In genomic region chr14:46053221-46053620, GRCh38 we compare ENCODE assay signal across 25 cellular contexts.
DNase-seq lines count a peak whose midpoint lies in the region; ATAC-seq, FAIRE-seq and TF ChIP-seq lines count a peak whose summit lies in the region.
"Had no signal": no experiment of that assay in that cellular context is flagged by ENCODE, and none has a peak within 500 bp of the region (broad histone marks: within the 10 kb centered on the region; RNA-seq: fewer than 3 reads in every experiment).

No MANE protein-coding gene starts in this region.

- H3K79me2 ChIP-seq in PC-3 (ENCODE audit: low read length), result no peaks in the 10 kb centered on the region

- H3K4ac ChIP-seq in mesenchymal stem cell (ENCODE audit: low read depth in 1 of 2, low read length in 2 of 2), result no peak overlapping the region

- H3K18ac ChIP-seq in mesenchymal stem cell (ENCODE audit: low read depth in 1 of 2, low read length in 2 of 2), result no peak overlapping the region

- no peak overlapping the region for H2BK5ac ChIP-seq in mesenchymal stem cell (ENCODE audit: low read depth, low read length, poor library complexity, severe bottlenecking)

- H3K14ac ChIP-seq in mesenchymal stem cell (ENCODE audit: low read length in 2 of 2), result no peak overlapping the region

- ATAC-seq in PC-3, result no peak
- ATAC-seq: A549 had no signal

- H4K91ac ChIP-seq in mesenchymal stem cell (ENCODE audit: low read length), result no peak overlapping the region

- H4K20me1 ChIP-seq in PC-3 (ENCODE audit: low read length), result no peaks in the 10 kb centered on the region
- H4K20me1 ChIP-seq: BLaER1 treated with 17β-estradiol and CSF1 and Interleukin-3, amounts not matched to agents 10 nM and 100 nM had no signal

- H3K9ac ChIP-seq in PC-3 (ENCODE audit: low read length) (no peak overlapping the region), mesenchymal stem cell (ENCODE audit: low read length) (no peak overlapping the region)
- H3K9ac ChIP-seq: BLaER1 treated with 17β-estradiol and CSF1 and Interleukin-3, amounts not matched to agents 10 nM and 100 nM had no signal

- H2AFZ ChIP-seq in PC-3 (ENCODE audit: low read length) (no peak overlapping the region), mesenchymal stem cell (ENCODE audit: low read depth, low read length) (no peak overlapping the region)
- H2AFZ ChIP-seq: PC-9 had no signal

- H3K4me3 ChIP-seq in PC-3 (ENCODE audit: low read length) (no peak overlapping the region), epithelial cell of esophagus (ENCODE audit: low read length) (no peak overlapping the region), mesenchymal stem cell (ENCODE audit: insufficient read depth in 1 of 2, low read depth in 1 of 2, low read length in 2 of 2) (no peak overlapping the region)
- H3K4me3 ChIP-seq: A549; BLaER1 treated with 17β-estradiol and CSF1 and Interleukin-3, amounts not matched to agents 10 nM and 100 nM; MG63; PC-9 had no signal

- no TSS peak for BruUV-seq in PC-3 (replicated peaks; lab: Mats Ljungman, UMichigan)

- CTCF ChIA-PET in PC-3 (lab: Charles Lee), result no interaction called here

- no peak overlapping the region for H2BK120ac ChIP-seq in mesenchymal stem cell (ENCODE audit: low read depth, low read length)

- POLR2A ChIA-PET in PC-3 (lab: Charles Lee; ENCODE audit: unreplicated experiment), result no interaction called here

- H3K23ac ChIP-seq in mesenchymal stem cell (ENCODE audit: low read length in 2 of 2), result no peak overlapping the region

- no peak overlapping the region for H4K8ac ChIP-seq in mesenchymal stem cell (ENCODE audit: low read length)

- TF ChIP-seq POLR2A in GM12891 (IDR thresholded peaks at IDR 0.05; ENCODE audit: low read depth, low read length), result no peak

- intact Hi-C loops in PC-3 (cut with micrococcal nuclease), result no loop called here

- H3K4me1 ChIP-seq in PC-3 (ENCODE audit: insufficient read depth, low read length), result peaks cover 12% of the 10 kb centered on the region
- no peaks in the 10 kb centered on the region for H3K4me1 ChIP-seq in mesenchymal stem cell (ENCODE audit: control insufficient read depth, insufficient read depth, low read depth, low read length)
- H3K4me1 ChIP-seq: A549; BLaER1 treated with 17β-estradiol and CSF1 and Interleukin-3, amounts not matched to agents 10 nM and 100 nM had no signal

- no peak overlapping the region for H2BK12ac ChIP-seq in mesenchymal stem cell (ENCODE audit: low read length in 2 of 2)

- H3K36me3 ChIP-seq in PC-3 (ENCODE audit: low read depth, low read length) (no peaks in the 10 kb centered on the region), mesenchymal stem cell (ENCODE audit: control insufficient read depth in 1 of 2, insufficient read depth in 2 of 2, low read depth in 1 of 2, low read length in 2 of 2) (no peaks in the 10 kb centered on the region)
- H3K36me3 ChIP-seq: BLaER1 treated with 17β-estradiol and CSF1 and Interleukin-3, amounts not matched to agents 10 nM and 100 nM; MG63 had no signal

- H3K9me3 ChIP-seq in PC-3 (ENCODE audit: low read length) (no peaks in the 10 kb centered on the region), mesenchymal stem cell (ENCODE audit: control insufficient read depth, low read length) (no peaks in the 10 kb centered on the region)
- H3K9me3 ChIP-seq: A549; BLaER1 treated with 17β-estradiol and CSF1 and Interleukin-3, amounts not matched to agents 10 nM and 100 nM; MG63 had no signal

- DNase-seq in ELR (ENCODE audit: low read depth) (peak; percentile 70), PC-3 (peak; percentile 24), epithelial cell of esophagus (ENCODE audit: low read depth) (peak; percentile 23), mesenchymal stem cell (peak; percentile 35), GM19240 (ENCODE audit: insufficient read length, low spot score) (no peak), GM12891 (ENCODE audit: insufficient read length, low spot score) (no peak), NCI-H2107 (lab: John Stamatoyannopoulos, UW) (no peak)
- DNase-seq in stimulated activated CD4-positive, alpha-beta T cell treated with anti-CD3 and anti-CD28 coated beads, Interleukin-15, amount 100 ng/mL, for 24 hours, result no peak
- DNase-seq: AML-193; CD4-positive, alpha-beta T cell; KBM-7; MG63; NCI-H2029; NCI-H446 treated with DMSO at 0.1 percent for 48 hours; NCI-H526; NCI-H82; NK-92 treated with Interleukin-12 subunit alpha and Interleukin-12 subunit beta, amount 100 ng/mL, for 24 hours; PC-9; SHP77 treated with DMSO at 0.1 percent for 48 hours; T-helper 1 cell had no signal

- H3K9me2 ChIP-seq in PC-3 (replicated peaks; ENCODE audit: low read length), result no peaks in the 10 kb centered on the region

- no peak overlapping the region for H2AK5ac ChIP-seq in mesenchymal stem cell (ENCODE audit: low read length, severe bottlenecking)

- no peak overlapping the region for H2BK15ac ChIP-seq in mesenchymal stem cell (ENCODE audit: low read depth, poor library complexity, severe bottlenecking)

- no peak overlapping the region for H3K27ac ChIP-seq in PC-3 (ENCODE audit: low read length)
- no peak overlapping the region for H3K27ac ChIP-seq in mesenchymal stem cell (ENCODE audit: low read length, poor library complexity, severe bottlenecking)
- H3K27ac ChIP-seq: A549; BLaER1 treated with 17β-estradiol and CSF1 and Interleukin-3, amounts not matched to agents 10 nM and 100 nM; PC-9; RWPE1 had no signal

- no peak for TF ChIP-seq CTCF in PC-3 (conservative IDR thresholded peaks at IDR 0.05; ENCODE audit: low read depth, low read length)
- no peak for TF ChIP-seq CTCF in epithelial cell of esophagus (IDR thresholded peaks at IDR 0.05; ENCODE audit: insufficient read depth, low read depth, low read length, missing control alignments)

- WGBS in mesenchymal stem cell, result no CpG with 5 or more reads among the region's 1 CpG

- FAIRE-seq in GM12891 (lab: Jason Lieb, UNC), result no peak
- FAIRE-seq: A549, D721Med, H54 had no signal

- no peaks in the 10 kb centered on the region for H3F3A ChIP-seq in PC-3 (ENCODE audit: low read length, unreplicated experiment)

- no peaks in the 10 kb centered on the region for H3K79me1 ChIP-seq in mesenchymal stem cell (replicated peaks; ENCODE audit: low read length, poor library complexity, severe bottlenecking)

- H3K4me2 ChIP-seq in PC-3 (ENCODE audit: low read length), result no peak overlapping the region
- no peak overlapping the region for H3K4me2 ChIP-seq in mesenchymal stem cell (ENCODE audit: low read length, poor library complexity, severe bottlenecking)
- H3K4me2 ChIP-seq: A549; BLaER1 treated with 17β-estradiol and CSF1 and Interleukin-3, amounts not matched to agents 10 nM and 100 nM; PC-9 had no signal

- H3K27me3 ChIP-seq in PC-3 (ENCODE audit: low read length) (no peaks in the 10 kb centered on the region), mesenchymal stem cell (ENCODE audit: control insufficient read depth in 1 of 2, insufficient read depth in 1 of 2, low read length in 2 of 2) (no peaks in the 10 kb centered on the region)
- H3K27me3 ChIP-seq: BLaER1 treated with 17β-estradiol and CSF1 and Interleukin-3, amounts not matched to agents 10 nM and 100 nM; MG63 had no signal

TF ChIP-seq in GM12891, 5 proteins besides CTCF, POLR2A, EP300 and RAD21:
- TF ChIP-seq PAX5 (IDR thresholded peaks at IDR 0.05; ENCODE audit: insufficient read depth, low read length, severe bottlenecking) (no peak), POU2F2 (IDR thresholded peaks at IDR 0.05; ENCODE audit: low read depth, low read length) (no peak), SPI1 (IDR thresholded peaks at IDR 0.05; ENCODE audit: low read depth, low read length) (no peak), POLR2AphosphoS5 (IDR thresholded peaks at IDR 0.05; ENCODE audit: low read depth, low read length) (no peak), TAF1 (IDR thresholded peaks at IDR 0.05; ENCODE audit: low read depth, low read length) (no peak)

Comparison
In these comparisons a context has a peak if more than half of its experiments do, and no peak if none do; other contexts are left out.
1. DNase-seq: peak in ELR (single experiment), PC-3 (single experiment), epithelial cell of esophagus (single experiment) and mesenchymal stem cell (single experiment); none in GM19240 (single experiment), stimulated activated CD4-positive, alpha-beta T cell treated with anti-CD3 and anti-CD28 coated beads, Interleukin-15, amount 100 ng/mL, for 24 hours (single experiment), GM12891 (single experiment) and NCI-H2107 (single experiment).